In the genomic region with DNA sequence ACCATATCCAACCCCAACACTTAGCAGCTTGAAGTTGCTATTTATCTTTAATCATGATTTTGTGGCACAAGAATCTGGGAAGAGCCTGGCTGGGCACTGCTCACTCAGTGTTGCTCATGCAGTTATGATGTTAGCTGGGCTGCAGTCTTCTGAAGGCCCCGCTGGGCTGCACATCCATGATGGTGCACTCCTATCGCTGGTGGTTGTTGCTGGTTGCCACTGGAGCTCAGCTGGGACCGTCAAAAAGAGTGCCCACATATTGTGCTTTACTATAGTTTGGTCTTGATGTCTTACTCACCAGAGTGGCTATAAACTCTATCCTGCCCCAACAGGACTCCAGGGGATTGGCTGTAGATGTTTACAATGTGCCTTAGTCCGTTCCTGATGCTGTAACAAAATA, we compare ENCODE assay signal across 28 cellular contexts.
"Had no signal": no experiment of that assay in that cellular context is flagged by ENCODE, and none has a peak within 500 bp of the region (broad histone marks: within the 10 kb centered on the region; RNA-seq: fewer than 3 reads in every experiment).

No MANE protein-coding gene starts in this region.

- H3K36me3 ChIP-seq: stomach, suprapubic skin, thoracic aorta, thyroid gland, tibial artery, tibial nerve, transverse colon, upper lobe of left lung, upper lobe of right lung, uterus, vagina had no signal

- H3K4me1 Mint-ChIP-seq: stimulated activated effector memory CD8-positive, alpha-beta T cell treated with anti-CD3 and anti-CD28 coated beads, Interleukin-12 subunit alpha, Interleukin-12 subunit beta, amount 100 ng/mL, for 72 hours; stimulated activated memory B cell treated with anti-CD40 and anti-IgM and Interleukin-4, amounts not matched to agents 10 μg/mL and 1 μg/mL and 100 μg/mL, for 72 hours; stimulated activated naive B cell treated with anti-CD40 and anti-IgM and Interleukin-4, amounts not matched to agents 10 μg/mL and 1 μg/mL and 100 μg/mL, for 72 hours; stimulated activated naive CD8-positive, alpha-beta T cell treated with anti-CD3 and anti-CD28 coated beads, Interleukin-15, amount 100 ng/mL, for 72 hours had no signal

- H3K27ac Mint-ChIP-seq: stimulated activated effector memory CD8-positive, alpha-beta T cell treated with anti-CD3 and anti-CD28 coated beads, Interleukin-12 subunit alpha, Interleukin-12 subunit beta, amount 100 ng/mL, for 72 hours; stimulated activated memory B cell treated with anti-CD40 and anti-IgM and Interleukin-4, amounts not matched to agents 10 μg/mL and 1 μg/mL and 100 μg/mL, for 72 hours; stimulated activated naive B cell treated with anti-CD40 and anti-IgM and Interleukin-4, amounts not matched to agents 10 μg/mL and 1 μg/mL and 100 μg/mL, for 72 hours; stimulated activated naive CD8-positive, alpha-beta T cell treated with anti-CD3 and anti-CD28 coated beads, Interleukin-15, amount 100 ng/mL, for 72 hours; stimulated activated naive CD8-positive, alpha-beta T cell treated with anti-CD3 and anti-CD28 coated beads, Interleukin-15, Interleukin-2, amounts not matched to agents 100 ng/mL and 50 ng/mL, for 24 hours; type B pancreatic cell had no signal

- H3K27ac ChIP-seq: stomach, suprapubic skin, testis, thoracic aorta, thyroid gland, tibial artery, tibial nerve, transverse colon, upper lobe of left lung, upper lobe of right lung, uterus, vagina had no signal

- H3K4me3 ChIP-seq: stomach, suprapubic skin, testis, thoracic aorta, thyroid gland, tibial artery, tibial nerve, transverse colon, upper lobe of left lung, upper lobe of right lung, uterus, vagina had no signal

- H3K9me3 ChIP-seq: stomach, suprapubic skin, testis, thoracic aorta, thyroid gland, tibial artery, tibial nerve, transverse colon, upper lobe of left lung, upper lobe of right lung, uterus, vagina had no signal

- H3K9me3 Mint-ChIP-seq: stimulated activated effector memory CD8-positive, alpha-beta T cell treated with anti-CD3 and anti-CD28 coated beads, Interleukin-12 subunit alpha, Interleukin-12 subunit beta, amount 100 ng/mL, for 72 hours; stimulated activated memory B cell treated with anti-CD40 and anti-IgM and Interleukin-4, amounts not matched to agents 10 μg/mL and 1 μg/mL and 100 μg/mL, for 72 hours; stimulated activated naive CD8-positive, alpha-beta T cell treated with anti-CD3 and anti-CD28 coated beads, Interleukin-15, Interleukin-2, amounts not matched to agents 100 ng/mL and 50 ng/mL, for 24 hours; type B pancreatic cell had no signal

- H3K27me3 Mint-ChIP-seq: stimulated activated memory B cell treated with anti-CD40 and anti-IgM and Interleukin-4, amounts not matched to agents 10 μg/mL and 1 μg/mL and 100 μg/mL, for 72 hours; stimulated activated naive B cell treated with anti-CD40 and anti-IgM and Interleukin-4, amounts not matched to agents 10 μg/mL and 1 μg/mL and 100 μg/mL, for 72 hours; stimulated activated naive CD8-positive, alpha-beta T cell treated with anti-CD3 and anti-CD28 coated beads, Interleukin-15, Interleukin-2, amounts not matched to agents 100 ng/mL and 50 ng/mL, for 24 hours had no signal

- H3K36me3 Mint-ChIP-seq: stimulated activated effector memory CD8-positive, alpha-beta T cell treated with anti-CD3 and anti-CD28 coated beads, Interleukin-12 subunit alpha, Interleukin-12 subunit beta, amount 100 ng/mL, for 72 hours; stimulated activated memory B cell treated with anti-CD40 and anti-IgM and Interleukin-4, amounts not matched to agents 10 μg/mL and 1 μg/mL and 100 μg/mL, for 72 hours; type B pancreatic cell had no signal

- H3K4me1 ChIP-seq: stomach, suprapubic skin, testis, thyroid gland, tibial artery, tibial nerve, transverse colon, upper lobe of left lung, upper lobe of right lung, uterus, vagina had no signal

- H3K27me3 ChIP-seq: stomach, suprapubic skin, testis, thyroid gland, tibial artery, tibial nerve, transverse colon, upper lobe of left lung, upper lobe of right lung, uterus, vagina had no signal

- H3K4me3 Mint-ChIP-seq: stimulated activated effector memory CD8-positive, alpha-beta T cell treated with anti-CD3 and anti-CD28 coated beads, Interleukin-12 subunit alpha, Interleukin-12 subunit beta, amount 100 ng/mL, for 72 hours; stimulated activated memory B cell treated with anti-CD40 and anti-IgM and Interleukin-4, amounts not matched to agents 10 μg/mL and 1 μg/mL and 100 μg/mL, for 72 hours; stimulated activated naive B cell treated with anti-CD40 and anti-IgM and Interleukin-4, amounts not matched to agents 10 μg/mL and 1 μg/mL and 100 μg/mL, for 72 hours; stimulated activated naive CD8-positive, alpha-beta T cell treated with anti-CD3 and anti-CD28 coated beads, Interleukin-15, amount 100 ng/mL, for 72 hours; stimulated activated naive CD8-positive, alpha-beta T cell treated with anti-CD3 and anti-CD28 coated beads, Interleukin-15, Interleukin-2, amounts not matched to agents 100 ng/mL and 50 ng/mL, for 24 hours; type B pancreatic cell had no signal

- DNase-seq: stimulated activated CD4-positive, alpha-beta T cell treated with anti-CD3 and anti-CD28 coated beads, Interleukin-2, amount 100 ng/mL, for 48 hours; stimulated activated CD4-positive, alpha-beta T cell treated with anti-CD3 and anti-CD28 coated beads, Interleukin-4, amount 100 ng/mL, for 1 hour; stimulated activated CD4-positive, alpha-beta T cell treated with anti-CD3 and anti-CD28 coated beads, Interleukin-4, amount 100 ng/mL, for 24 hours; stimulated activated CD4-positive, alpha-beta T cell treated with anti-CD3 and anti-CD28 coated beads, Interleukin-4, amount 100 ng/mL, for 4 hours; stimulated activated CD8-positive, alpha-beta memory T cell treated with anti-CD3 and anti-CD28 coated beads, Interleukin-4, amount 100 ng/mL, for 48 hours; stimulated activated naive B cell treated with anti-CD40 and anti-IgM and Interleukin-4, amounts not matched to agents 10 μg/mL and 1 μg/mL and 100 μg/mL, for 72 hours; stimulated activated naive CD4-positive, alpha-beta T cell; stimulated activated naive CD4-positive, alpha-beta T cell treated with Interleukin-2 at 50 U/mL for 16 hours; stimulated activated naive CD8-positive, alpha-beta T cell treated with anti-CD3 and anti-CD28 coated beads, Interleukin-15, amount 100 ng/mL, for 72 hours; stimulated activated naive CD8-positive, alpha-beta T cell treated with anti-CD3 and anti-CD28 coated beads, Interleukin-15, Interleukin-2, amounts not matched to agents 100 U/mL and 50 U/mL, for 24 hours; stomach; substantia nigra; testis; thyroid gland; tibial artery; transverse colon; trophoblast cell; upper lobe of left lung; upper lobe of right lung; uterus had no signal
